ENCODE assay signal across 16 cellular contexts in genomic region chr10:112813866-112814596, GRCh38.
DNase-seq lines count a peak whose midpoint lies in the region; ATAC-seq, FAIRE-seq and TF ChIP-seq lines count a peak whose summit lies in the region.
"Had no signal": no experiment of that assay in that cellular context is flagged by ENCODE, and none has a peak within 500 bp of the region (broad histone marks: within the 10 kb centered on the region; RNA-seq: fewer than 3 reads in every experiment).

No MANE protein-coding gene starts in this region.

- peaks cover 10% of the 10 kb centered on the region for H3K36me3 Mint-ChIP-seq in natural killer cell treated with Interleukin-12 subunit alpha and Interleukin-12 subunit beta and Interleukin-15 and Interleukin-18, amount 100 ng/mL, for 72 hours
- H3K36me3 Mint-ChIP-seq in natural killer cell = no peaks in the 10 kb centered on the region

- peak overlapping the region; percentile 34 for H2AK9ac ChIP-seq in IMR-90 (replicated peaks; ENCODE audit: low read depth, low read length, poor library complexity)

- H3K4me2 ChIP-seq in IMR-90 (ENCODE audit: low read depth, low read length) (no peak overlapping the region), H1 (ENCODE audit: insufficient read depth in 1 of 2, low read depth in 2 of 2, low read length in 2 of 2) (no peak overlapping the region; a peak in 1 of 4 replicates)

- no peaks in the 10 kb centered on the region for H3K9me3 Mint-ChIP-seq in natural killer cell treated with Interleukin-12 subunit alpha and Interleukin-12 subunit beta and Interleukin-15 and Interleukin-18, amount 100 ng/mL, for 72 hours
- no peaks in the 10 kb centered on the region for H3K9me3 Mint-ChIP-seq in natural killer cell

- DNase-seq in natural killer cell treated with Interleukin-12 subunit alpha and Interleukin-12 subunit beta and Interleukin-15 and Interleukin-18, amount 100 ng/mL, for 72 hours (ENCODE audit: low spot score) = no peak
- DNase-seq in natural killer cell = no peak
- no peak for DNase-seq in IMR-90
- DNase-seq in H1 (ENCODE audit: low read depth in 1 of 2, low spot score in 2 of 2) = no peak
- DNase-seq in frontal cortex (ENCODE audit: low spot score in 2 of 2) = no peak
- DNase-seq: DMS153, EL, Kasumi-1, NCI-H1105 treated with DMSO at 0.1 percent for 48 hours, NCI-H187, NCI-H446, NCI-H748 treated with DMSO at 0.1 percent for 48 hours, SHP77 treated with DMSO at 0.1 percent for 48 hours had no signal

- H2BK12ac ChIP-seq in H1 (ENCODE audit: low read depth, low read length) = peak overlapping the region; percentile 93

- TF ChIP-seq EP300 in H1 (IDR thresholded peaks at IDR 0.05; ENCODE audit: borderline replicate concordance in 1 of 2, low read depth in 2 of 2, low read length in 2 of 2) = no peak

- 100% methylated on average over 3 of the region's 16 CpGs; no CpG with 5 or more reads in 1 of the 2 experiments for WGBS in IMR-90 (ENCODE audit: extremely low coverage in 2 of 2, insufficient read length in 1 of 2), 2 experiments
- 91% methylated on average over 16 of the region's 16 CpGs; no CpG with 5 or more reads in 1 of the 2 experiments for WGBS in H1 (ENCODE audit: extremely low coverage in 1 of 2, insufficient coverage in 1 of 2, insufficient read length in 1 of 2, insufficient replicate concordance in 2 of 2, low coverage in 1 of 2, low lambda C conversion rate in 2 of 2, missing lambda C conversion rate in 1 of 2), 2 experiments

- peak overlapping the region; percentile 67 for H3K4me3 Mint-ChIP-seq in natural killer cell treated with Interleukin-12 subunit alpha and Interleukin-12 subunit beta and Interleukin-15 and Interleukin-18, amount 100 ng/mL, for 72 hours
- no peak overlapping the region for H3K4me3 Mint-ChIP-seq in natural killer cell

- H3K4me1 Mint-ChIP-seq in natural killer cell treated with Interleukin-12 subunit alpha and Interleukin-12 subunit beta and Interleukin-15 and Interleukin-18, amount 100 ng/mL, for 72 hours (ENCODE audit: low read depth in 2 of 2) = peaks cover 28 to 41% of the 10 kb centered on the region in 2 donors
- peaks cover 21 to 36% of the 10 kb centered on the region in 2 donors for H3K4me1 Mint-ChIP-seq in natural killer cell

- peaks cover 18% of the 10 kb centered on the region for H3K9me1 ChIP-seq in IMR-90 (ENCODE audit: insufficient read depth, low read length)

- H2BK120ac ChIP-seq in IMR-90 (ENCODE audit: low read depth, low read length) (0 out of 2 replicates have a peak overlapping the region, but pooled peaks have one; percentile 3), H1 (replicated peaks; ENCODE audit: low read depth, low read length) (no peak overlapping the region)

- intact Hi-C loops in natural killer cell (cut with micrococcal nuclease) (no loop called here), IMR-90 (cut with micrococcal nuclease) (loop anchor here (5.0 to 10.0 kb wide), 3 partner anchors 247 to 571 kb away; no protein-coding TSS in a partner anchor)

- H3K4me1 ChIP-seq in IMR-90 (ENCODE audit: control insufficient read depth, insufficient read depth, low read length) (peaks cover 20% of the 10 kb centered on the region), H1 (replicated peaks in 1 of 4; ENCODE audit: control insufficient read depth in 3 of 4, insufficient read depth in 4 of 4, low read length in 3 of 4) (peaks cover 9 to 35% (median 31%) of the 10 kb centered on the region in 4 experiments)

- H2AK5ac ChIP-seq in IMR-90 (ENCODE audit: low read depth, low read length) (peak overlapping the region; percentile 40; the same call in 1 of the 2 replicates), H1 (ENCODE audit: low read depth, low read length) (0 out of 2 replicates have a peak overlapping the region, but pooled peaks have one; percentile 94)

- no TSS peak for BruUV-seq in IMR-90 (replicated peaks; lab: Mats Ljungman, UMichigan)

- H3K79me1 ChIP-seq in IMR-90 (ENCODE audit: low read depth in 1 of 2, low read length in 2 of 2) (no peaks in the 10 kb centered on the region), H1 (ENCODE audit: low read depth, low read length) (no peaks in the 10 kb centered on the region)

- H3K36me3 ChIP-seq in IMR-90 (ENCODE audit: control insufficient read depth, insufficient read depth, low read length) (no peaks in the 10 kb centered on the region), H1 (ENCODE audit: control insufficient read depth in 2 of 4, insufficient read depth in 4 of 4, low read length in 3 of 4) (no peaks in the 10 kb centered on the region)

- no peaks in the 10 kb centered on the region for H3K79me2 ChIP-seq in H1 (ENCODE audit: control insufficient read depth in 1 of 2, insufficient read depth in 2 of 2, low read length in 2 of 2)

- H3K27me3 Mint-ChIP-seq in natural killer cell treated with Interleukin-12 subunit alpha and Interleukin-12 subunit beta and Interleukin-15 and Interleukin-18, amount 100 ng/mL, for 72 hours = no peaks in the 10 kb centered on the region
- no peaks in the 10 kb centered on the region for H3K27me3 Mint-ChIP-seq in natural killer cell (ENCODE audit: low read depth in 2 of 2)

- H4K20me1 ChIP-seq in IMR-90 (ENCODE audit: insufficient read depth, low read length) (peaks cover 2% of the 10 kb centered on the region; the same call in 1 of the 2 replicates), H1 (replicated peaks in 1 of 2; ENCODE audit: control insufficient read depth in 1 of 2, insufficient read depth in 2 of 2, low read length in 2 of 2) (no peaks in the 10 kb centered on the region)

- peak in 1 of 2 donors; percentile 58 for ATAC-seq in natural killer cell treated with Interleukin-12 subunit alpha and Interleukin-12 subunit beta and Interleukin-15 and Interleukin-18, amount 100 ng/mL, for 72 hours
- ATAC-seq in natural killer cell (no peak), IMR-90 (ENCODE audit: low read depth) (no peak), HG03045 (IDR thresholded peaks at IDR 0.05; ENCODE audit: unreplicated experiment) (no peak), HG02885 (IDR thresholded peaks at IDR 0.05; ENCODE audit: poor library complexity, unreplicated experiment) (no peak)

- FAIRE-seq in H1 (lab: Jason Lieb, UNC) (no peak), frontal cortex (lab: Jason Lieb, UNC) (no peak)
- FAIRE-seq: H54 had no signal

- H3K14ac ChIP-seq in IMR-90 (replicated peaks; ENCODE audit: low read depth, low read length) (no peak overlapping the region; the same call in 1 of the 2 replicates), H1 (ENCODE audit: insufficient read length) (no peak overlapping the region)

- no peak overlapping the region for H3K9ac ChIP-seq in IMR-90 (ENCODE audit: low read depth, low read length)
- no peak overlapping the region for H3K9ac ChIP-seq in H1 (replicated peaks in 1 of 4; ENCODE audit: extremely low read depth in 1 of 4, low read depth in 3 of 4, low read length in 3 of 4)

- H3K23ac ChIP-seq in IMR-90 (ENCODE audit: low read depth, low read length) = no peak overlapping the region
- no peak overlapping the region for H3K23ac ChIP-seq in H1 (ENCODE audit: insufficient read length)

- dilution Hi-C loops in IMR-90 (cut with HindIII; ENCODE audit: low sequenced_read_pairs, unreplicated experiment) = no loop called here

- no peak for TF ChIP-seq POLR2A in IMR-90 (IDR thresholded peaks at IDR 0.05; ENCODE audit: low read depth, low read length)
- TF ChIP-seq POLR2A in H1 (IDR thresholded peaks at IDR 0.05; ENCODE audit: control extremely low read depth in 1 of 2, low read depth in 2 of 2, low read length in 2 of 2) = no peak

- CTCF ChIA-PET in IMR-90 (lab: Yijun Ruan, JAX) = interaction anchor here (0.5 kb wide), 1 partner anchor 93 kb away, joined by 6 read pairs; no protein-coding TSS in a partner anchor
- CTCF ChIA-PET in H1 (lab: Charles Lee; ENCODE audit: partially characterized antibody) = interaction anchor here (1.1 to 2.1 kb wide), 2 partner anchors 17 to 22 kb away, joined by 4 to 8 read pairs; no protein-coding TSS in a partner anchor

- H3K27ac ChIP-seq in IMR-90 (ENCODE audit: insufficient read depth, low read length) (no peak overlapping the region), H1 (ENCODE audit: low read depth, low read length) (no peak overlapping the region)

- TF ChIP-seq CTCF in natural killer cell (IDR thresholded peaks at IDR 0.05) = no peak
- TF ChIP-seq CTCF in IMR-90 (conservative IDR thresholded peaks at IDR 0.05; ENCODE audit: low read depth, low read length) = no peak
- TF ChIP-seq CTCF in H1 (IDR thresholded peaks at IDR 0.05; ENCODE audit: control extremely low read depth in 1 of 3, insufficient read depth in 1 of 3, low read depth in 1 of 3, low read length in 3 of 3) = no peak

- H3K27me3 ChIP-seq in IMR-90 (ENCODE audit: control insufficient read depth, insufficient read depth, low read length) (no peaks in the 10 kb centered on the region), H1 (replicated peaks in 1 of 4; ENCODE audit: control insufficient read depth in 3 of 4, extremely low read depth in 1 of 4, insufficient read depth in 3 of 4, low read length in 3 of 4) (peaks cover 0 to 5% (median 0%) of the 10 kb centered on the region in 4 experiments; a peak in 1 of 7 replicates)

- H2BK20ac ChIP-seq in IMR-90 (ENCODE audit: low read depth, low read length) (no peak overlapping the region; the same call in 1 of the 2 replicates), H1 (ENCODE audit: low read length) (peak overlapping the region; percentile 63)

- H3K27ac Mint-ChIP-seq in natural killer cell treated with Interleukin-12 subunit alpha and Interleukin-12 subunit beta and Interleukin-15 and Interleukin-18, amount 100 ng/mL, for 72 hours = peak overlapping the region in 1 of 2 donors; percentile 79
- H3K27ac Mint-ChIP-seq in natural killer cell = peak overlapping the region in 1 of 2 donors; percentile 80

- H4K91ac ChIP-seq in IMR-90 (ENCODE audit: insufficient read depth, low read depth, low read length) (peak overlapping the region; percentile 35; the same call in 1 of the 2 replicates), H1 (replicated peaks; ENCODE audit: insufficient read length, low read length) (no peak overlapping the region)

- in situ Hi-C loops in IMR-90 (cut with MboI; ENCODE audit: low sequenced_read_pairs) = no loop called here

- POLR2A ChIA-PET in IMR-90 (lab: Charles Lee; ENCODE audit: unreplicated experiment) (no interaction called here), H1 (lab: Charles Lee; ENCODE audit: partially characterized antibody) (interaction anchor here (1.3 to 3.5 kb wide), 6 partner anchors 9 to 245 kb away, joined by 3 to 16 read pairs (median 4); no protein-coding TSS in a partner anchor)

- H2BK5ac ChIP-seq in IMR-90 (ENCODE audit: low read depth, low read length, poor library complexity, severe bottlenecking) (no peak overlapping the region), H1 (ENCODE audit: low read depth, low read length) (no peak overlapping the region; the same call in 1 of the 2 replicates)

- H4K8ac ChIP-seq in IMR-90 (ENCODE audit: low read depth in 2 of 2, low read length in 2 of 2) (no peak overlapping the region), H1 (ENCODE audit: extremely low read depth, insufficient read depth, low read length) (no peak overlapping the region)

- H3K56ac ChIP-seq in IMR-90 (ENCODE audit: extremely low read depth, insufficient read depth, low read length) (no peak overlapping the region), H1 (replicated peaks; ENCODE audit: insufficient read length, low read depth, low read length) (no peak overlapping the region)

- H3K9me3 ChIP-seq in IMR-90 (ENCODE audit: control insufficient read depth, insufficient read depth, low read length) (no peaks in the 10 kb centered on the region), H1 (ENCODE audit: insufficient read depth in 2 of 2, low read depth in 1 of 2, low read length in 1 of 2) (no peaks in the 10 kb centered on the region)

- H3K4me3 ChIP-seq in IMR-90 (ENCODE audit: insufficient read depth, low read depth, low read length) = no peak overlapping the region
- H3K4me3 ChIP-seq in H1 (ENCODE audit: extremely low read depth in 1 of 4, insufficient read depth in 2 of 4, low read depth in 3 of 4, low read length in 4 of 4) = no peak overlapping the region

- H2AFZ ChIP-seq in IMR-90 (replicated peaks; ENCODE audit: low read length, poor library complexity) (no peak overlapping the region), H1 (ENCODE audit: low read length) (no peak overlapping the region)

- H3K23me2 ChIP-seq in H1 (ENCODE audit: low read depth, low read length) = no peaks in the 10 kb centered on the region

- TF ChIP-seq RAD21 in IMR-90 (IDR thresholded peaks at IDR 0.05; ENCODE audit: low read length) (no peak), H1 (IDR thresholded peaks at IDR 0.05 in 1 of 2, conservative IDR thresholded peaks at IDR 0.05 in 1 of 2; ENCODE audit: low read depth in 2 of 2, low read length in 2 of 2) (no peak)

- H3K18ac ChIP-seq in IMR-90 (ENCODE audit: low read depth, low read length) (no peak overlapping the region; the same call in 1 of the 2 replicates), H1 (ENCODE audit: extremely low read depth, low read length) (peak overlapping the region; percentile 33)

- H2BK15ac ChIP-seq in IMR-90 (ENCODE audit: low read depth, low read length) (peak overlapping the region; percentile 51; the same call in 1 of the 3 replicates), H1 (ENCODE audit: low read length) (peak overlapping the region; percentile 41; the same call in 1 of the 2 replicates)

- H4K5ac ChIP-seq in IMR-90 (ENCODE audit: low read depth, low read length) = no peak overlapping the region
- no peak overlapping the region for H4K5ac ChIP-seq in H1 (ENCODE audit: insufficient read length, low read depth, low read length)

- H3K4ac ChIP-seq in IMR-90 (ENCODE audit: low read depth, low read length) (peak overlapping the region; percentile 1; the same call in 1 of the 2 replicates), H1 (replicated peaks; ENCODE audit: insufficient read length, low read depth, low read length) (no peak overlapping the region)
